In genomic region chr9:133973791-133974630, GRCh38 we compare ENCODE assay signal across 1 cellular context.
TF ChIP-seq lines count a peak whose summit lies in the region.

No MANE protein-coding gene starts in this region.

TF ChIP-seq in HepG2, 621 proteins besides CTCF, POLR2A, EP300 and RAD21 (continued from another document and continues in another):
- TF ChIP-seq, protein P1, sequence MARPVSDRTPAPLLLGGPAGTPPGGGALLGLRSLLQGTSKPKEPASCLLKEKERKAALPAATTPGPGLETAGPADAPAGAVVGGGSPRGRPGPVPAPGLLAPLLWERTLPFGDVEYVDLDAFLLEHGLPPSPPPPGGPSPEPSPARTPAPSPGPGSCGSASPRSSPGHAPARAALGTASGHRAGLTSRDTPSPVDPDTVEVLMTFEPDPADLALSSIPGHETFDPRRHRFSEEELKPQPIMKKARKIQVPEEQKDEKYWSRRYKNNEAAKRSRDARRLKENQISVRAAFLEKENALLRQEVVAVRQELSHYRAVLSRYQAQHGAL (CRISPR knock-in tag; IDR thresholded peaks at IDR 0.05; ENCODE audit: not compliant biosample characterization), result no peak
- TF ChIP-seq SOX13 (IDR thresholded peaks at IDR 0.05), result no peak
- no peak; a peak in 1 of 4 replicates for TF ChIP-seq SOX13 (CRISPR knock-in tag; conservative IDR thresholded peaks at IDR 0.05 in 1 of 2, IDR thresholded peaks at IDR 0.05 in 1 of 2)
- no peak for TF ChIP-seq NR2C2 (CRISPR knock-in tag; IDR thresholded peaks at IDR 0.05; ENCODE audit: borderline replicate concordance)
- peak; percentile 78 for TF ChIP-seq SAP130 (CRISPR knock-in tag; IDR thresholded peaks at IDR 0.05; ENCODE audit: low read depth)
- TF ChIP-seq ZFP41 (CRISPR knock-in tag; IDR thresholded peaks at IDR 0.05; ENCODE audit: borderline replicate concordance), result no peak
- no peak for TF ChIP-seq ZNF577 (CRISPR knock-in tag; IDR thresholded peaks at IDR 0.05; ENCODE audit: borderline replicate concordance, low read depth)
- peak; percentile 37; the same call in 1 of the 2 replicates for TF ChIP-seq SOX5 (CRISPR knock-in tag; IDR thresholded peaks at IDR 0.05; ENCODE audit: borderline replicate concordance)
- TF ChIP-seq TEAD3 (CRISPR knock-in tag; optimal IDR thresholded peaks at IDR 0.05; ENCODE audit: borderline replicate concordance), result peak; percentile 72
- TF ChIP-seq MBNL3 (CRISPR knock-in tag; conservative IDR thresholded peaks at IDR 0.05), result no peak
- peak; percentile 7; the same call in 1 of the 2 replicates for TF ChIP-seq ZHX2 (IDR thresholded peaks at IDR 0.05; ENCODE audit: low read depth)
- TF ChIP-seq ZHX2 (CRISPR knock-in tag; IDR thresholded peaks at IDR 0.05; ENCODE audit: borderline replicate concordance), result no peak
- peak; percentile 67; the same call in 1 of the 2 replicates for TF ChIP-seq TBX2 (CRISPR knock-in tag; IDR thresholded peaks at IDR 0.05; ENCODE audit: borderline replicate concordance)
- TF ChIP-seq ZNF772 (CRISPR knock-in tag; IDR thresholded peaks at IDR 0.05), result no peak
- TF ChIP-seq SCMH1 (CRISPR knock-in tag; IDR thresholded peaks at IDR 0.05; ENCODE audit: borderline replicate concordance), result no peak
- TF ChIP-seq DNMT3B (CRISPR knock-in tag; conservative IDR thresholded peaks at IDR 0.05), result no peak
- no peak for TF ChIP-seq YEATS4 (CRISPR knock-in tag; IDR thresholded peaks at IDR 0.05; ENCODE audit: borderline replicate concordance)
- no peak; the same call in 1 of the 2 replicates for TF ChIP-seq ZMYM2 (CRISPR knock-in tag; IDR thresholded peaks at IDR 0.05)
- TF ChIP-seq ZNF616 (CRISPR knock-in tag; IDR thresholded peaks at IDR 0.05; ENCODE audit: low read depth), result no peak
- 0 out of 2 replicates have a peak, but pooled peaks have one; percentile 17 for TF ChIP-seq ZIK1 (CRISPR knock-in tag; IDR thresholded peaks at IDR 0.05; ENCODE audit: borderline replicate concordance, low read depth)
- no peak for TF ChIP-seq ZNF652 (CRISPR knock-in tag; IDR thresholded peaks at IDR 0.05; ENCODE audit: borderline replicate concordance, low read depth)
- TF ChIP-seq ZNF761 (CRISPR knock-in tag; conservative IDR thresholded peaks at IDR 0.05), result no peak
- no peak for TF ChIP-seq ZFAT (CRISPR knock-in tag; conservative IDR thresholded peaks at IDR 0.05)
- TF ChIP-seq ZSCAN29 (CRISPR knock-in tag; conservative IDR thresholded peaks at IDR 0.05), result no peak
- no peak for TF ChIP-seq MATR3 (CRISPR knock-in tag; IDR thresholded peaks at IDR 0.05)
- no peak for TF ChIP-seq ZNF142 (CRISPR knock-in tag; IDR thresholded peaks at IDR 0.05)
- no peak for TF ChIP-seq RBM22 (optimal IDR thresholded peaks at IDR 0.05; ENCODE audit: low read length)
- TF ChIP-seq, protein P2, sequence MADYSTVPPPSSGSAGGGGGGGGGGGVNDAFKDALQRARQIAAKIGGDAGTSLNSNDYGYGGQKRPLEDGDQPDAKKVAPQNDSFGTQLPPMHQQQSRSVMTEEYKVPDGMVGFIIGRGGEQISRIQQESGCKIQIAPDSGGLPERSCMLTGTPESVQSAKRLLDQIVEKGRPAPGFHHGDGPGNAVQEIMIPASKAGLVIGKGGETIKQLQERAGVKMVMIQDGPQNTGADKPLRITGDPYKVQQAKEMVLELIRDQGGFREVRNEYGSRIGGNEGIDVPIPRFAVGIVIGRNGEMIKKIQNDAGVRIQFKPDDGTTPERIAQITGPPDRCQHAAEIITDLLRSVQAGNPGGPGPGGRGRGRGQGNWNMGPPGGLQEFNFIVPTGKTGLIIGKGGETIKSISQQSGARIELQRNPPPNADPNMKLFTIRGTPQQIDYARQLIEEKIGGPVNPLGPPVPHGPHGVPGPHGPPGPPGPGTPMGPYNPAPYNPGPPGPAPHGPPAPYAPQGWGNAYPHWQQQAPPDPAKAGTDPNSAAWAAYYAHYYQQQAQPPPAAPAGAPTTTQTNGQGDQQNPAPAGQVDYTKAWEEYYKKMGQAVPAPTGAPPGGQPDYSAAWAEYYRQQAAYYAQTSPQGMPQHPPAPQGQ (CRISPR knock-in tag; IDR thresholded peaks at IDR 0.05; ENCODE audit: borderline replicate concordance), result no peak
- no peak for TF ChIP-seq GLMP (CRISPR knock-in tag; IDR thresholded peaks at IDR 0.05; ENCODE audit: borderline replicate concordance)
- no peak for TF ChIP-seq NFIB (CRISPR knock-in tag; IDR thresholded peaks at IDR 0.05; ENCODE audit: borderline replicate concordance)
- no peak for TF ChIP-seq MTF1 (CRISPR knock-in tag; IDR thresholded peaks at IDR 0.05)
- TF ChIP-seq ZNF572 (CRISPR knock-in tag; IDR thresholded peaks at IDR 0.05), result peak; percentile 64; the same call in 1 of the 2 replicates
- TF ChIP-seq SIN3B (IDR thresholded peaks at IDR 0.05; ENCODE audit: low read length), result no peak
- TF ChIP-seq, protein P3, sequence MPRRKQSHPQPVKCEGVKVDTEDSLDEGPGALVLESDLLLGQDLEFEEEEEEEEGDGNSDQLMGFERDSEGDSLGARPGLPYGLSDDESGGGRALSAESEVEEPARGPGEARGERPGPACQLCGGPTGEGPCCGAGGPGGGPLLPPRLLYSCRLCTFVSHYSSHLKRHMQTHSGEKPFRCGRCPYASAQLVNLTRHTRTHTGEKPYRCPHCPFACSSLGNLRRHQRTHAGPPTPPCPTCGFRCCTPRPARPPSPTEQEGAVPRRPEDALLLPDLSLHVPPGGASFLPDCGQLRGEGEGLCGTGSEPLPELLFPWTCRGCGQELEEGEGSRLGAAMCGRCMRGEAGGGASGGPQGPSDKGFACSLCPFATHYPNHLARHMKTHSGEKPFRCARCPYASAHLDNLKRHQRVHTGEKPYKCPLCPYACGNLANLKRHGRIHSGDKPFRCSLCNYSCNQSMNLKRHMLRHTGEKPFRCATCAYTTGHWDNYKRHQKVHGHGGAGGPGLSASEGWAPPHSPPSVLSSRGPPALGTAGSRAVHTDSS (CRISPR knock-in tag; conservative IDR thresholded peaks at IDR 0.05), result no peak
- TF ChIP-seq, protein P4, sequence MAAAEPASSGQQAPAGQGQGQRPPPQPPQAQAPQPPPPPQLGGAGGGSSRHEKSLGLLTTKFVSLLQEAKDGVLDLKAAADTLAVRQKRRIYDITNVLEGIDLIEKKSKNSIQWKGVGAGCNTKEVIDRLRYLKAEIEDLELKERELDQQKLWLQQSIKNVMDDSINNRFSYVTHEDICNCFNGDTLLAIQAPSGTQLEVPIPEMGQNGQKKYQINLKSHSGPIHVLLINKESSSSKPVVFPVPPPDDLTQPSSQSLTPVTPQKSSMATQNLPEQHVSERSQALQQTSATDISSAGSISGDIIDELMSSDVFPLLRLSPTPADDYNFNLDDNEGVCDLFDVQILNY (CRISPR knock-in tag; conservative IDR thresholded peaks at IDR 0.05), result no peak
- TF ChIP-seq HIVEP1 (CRISPR knock-in tag; IDR thresholded peaks at IDR 0.05), result no peak
- no peak for TF ChIP-seq PLSCR1 (CRISPR knock-in tag; IDR thresholded peaks at IDR 0.05; ENCODE audit: borderline replicate concordance)
- TF ChIP-seq GPBP1L1 (CRISPR knock-in tag; IDR thresholded peaks at IDR 0.05), result no peak
- TF ChIP-seq SRSF4 (IDR thresholded peaks at IDR 0.05; ENCODE audit: low read depth, low read length, poor library complexity, severe bottlenecking), result no peak
- TF ChIP-seq HMGA1 (CRISPR knock-in tag; conservative IDR thresholded peaks at IDR 0.05), result no peak
- no peak for TF ChIP-seq SETDB1 (CRISPR knock-in tag; IDR thresholded peaks at IDR 0.05; ENCODE audit: borderline replicate concordance)
